In genomic region chr15:85826756-85827515, GRCh38 we compare ENCODE assay signal across 15 cellular contexts.
"Had no signal": no experiment of that assay in that cellular context is flagged by ENCODE, and none has a peak within 500 bp of the region (broad histone marks: within the 10 kb centered on the region; RNA-seq: fewer than 3 reads in every experiment).

No MANE protein-coding gene starts in this region.

- H3K4me3 ChIP-seq: breast epithelium, skin epidermis, thyroid gland had no signal

- DNase-seq: activated CD4-positive, alpha-beta T cell treated with anti-CD3 and anti-CD28 coated beads, Interleukin-2, amount 10 ng/mL, durations not matched to agents 7 days and 5 days; activated CD4-positive, CD25-positive, alpha-beta regulatory T cell; activated CD8-positive, alpha-beta memory T cell treated with anti-CD3 and anti-CD28 coated beads, Interleukin-2, amount 50 U/mL, for 48 hours; activated gamma-delta T cell; activated naive CD8-positive, alpha-beta T cell treated with anti-CD3 and anti-CD28 coated beads for 36 hours; activated T-cell treated with anti-CD3 and anti-CD28 coated beads, Interleukin-2, amount 50 U/mL, for 72 hours; anterior cingulate cortex; erythroblast; natural killer cell; stimulated activated CD4-positive, alpha-beta T cell treated with anti-CD3 and anti-CD28 coated beads, Interleukin-15, amount 100 ng/mL, for 24 hours; stimulated activated CD4-positive, alpha-beta T cell treated with anti-CD3 and anti-CD28 coated beads, Interleukin-4, amount 100 ng/mL, for 1 hour; stimulated activated naive B cell treated with anti-CD40 and anti-IgM and Interleukin-4, amounts not matched to agents 10 μg/mL and 1 μg/mL and 100 μg/mL, for 72 hours had no signal
